ENCODE assay signal across 15 cellular contexts in genomic region chr5:74322944-74323343, GRCh38.
DNase-seq lines count a peak whose midpoint lies in the region; TF ChIP-seq lines count a peak whose summit lies in the region.
"Had no signal": no experiment of that assay in that cellular context is flagged by ENCODE, and none has a peak within 500 bp of the region (broad histone marks: within the 10 kb centered on the region; RNA-seq: fewer than 3 reads in every experiment).

No MANE protein-coding gene starts in this region.

- H3F3A ChIP-seq in MM.1S (ENCODE audit: insufficient read depth, low read length) (peaks cover 11% of the 10 kb centered on the region), PC-9 (ENCODE audit: insufficient read depth, low read depth) (peaks cover 29% of the 10 kb centered on the region)

- H3K4me2 ChIP-seq in MM.1S (ENCODE audit: low read depth, low read length) (no peak overlapping the region), PC-9 (no peak overlapping the region)
- H3K4me2 ChIP-seq: SK-N-SH had no signal

- H3K4me3 ChIP-seq in MM.1S (ENCODE audit: low read length) (no peak overlapping the region), fibroblast of mammary gland (ENCODE audit: control insufficient read depth, low read depth, low read length) (no peak overlapping the region), PC-9 (no peak overlapping the region)
- H3K4me3 ChIP-seq: HAP-1 had no signal

- no peak overlapping the region for H3K9ac ChIP-seq in MM.1S (ENCODE audit: low read length)
- H3K9ac ChIP-seq: SK-N-SH had no signal

- intact Hi-C loops in PC-9 (cut with micrococcal nuclease; ENCODE audit: unreplicated experiment) = no loop called here

- H4K20me1 ChIP-seq in MM.1S (ENCODE audit: insufficient read depth, low read length) = no peaks in the 10 kb centered on the region
- no peaks in the 10 kb centered on the region for H4K20me1 ChIP-seq in PC-9 (ENCODE audit: insufficient read depth)

- POLR2A ChIA-PET in PC-9 (lab: Charles Lee; ENCODE audit: unreplicated experiment) = interaction anchor here (0.7 kb wide), 1 partner anchor 275 kb away, joined by 3 read pairs; no protein-coding TSS in a partner anchor

- no peaks in the 10 kb centered on the region for H3K9me2 ChIP-seq in MM.1S (replicated peaks; ENCODE audit: insufficient read depth, low read length)
- H3K9me2 ChIP-seq in PC-9 (ENCODE audit: insufficient read depth) = no peaks in the 10 kb centered on the region
- H3K9me2 ChIP-seq: SK-N-SH had no signal

- H3K79me2 ChIP-seq in MM.1S (ENCODE audit: low read length) (no peaks in the 10 kb centered on the region), PC-9 (ENCODE audit: low read depth) (no peaks in the 10 kb centered on the region)

- no TSS peak for BruUV-seq in PC-9 (replicated peaks; lab: Mats Ljungman, UMichigan)

- no peak overlapping the region for H2AFZ ChIP-seq in MM.1S (ENCODE audit: low read length)
- H2AFZ ChIP-seq in PC-9 = no peak overlapping the region

- no peaks in the 10 kb centered on the region for H3K27me3 ChIP-seq in MM.1S (replicated peaks; ENCODE audit: insufficient read depth, low read length)
- no peaks in the 10 kb centered on the region for H3K27me3 ChIP-seq in PC-9 (ENCODE audit: insufficient read depth, low read depth)

- no peaks in the 10 kb centered on the region for H3K9me3 ChIP-seq in MM.1S (replicated peaks; ENCODE audit: insufficient read depth, low read length)
- no peaks in the 10 kb centered on the region for H3K9me3 ChIP-seq in PC-9 (ENCODE audit: insufficient read depth, low read depth)
- H3K9me3 ChIP-seq: HAP-1, SK-N-SH had no signal

- no peaks in the 10 kb centered on the region for H3K36me3 ChIP-seq in MM.1S (replicated peaks; ENCODE audit: insufficient read depth, low read length)
- H3K36me3 ChIP-seq in PC-9 (ENCODE audit: low read depth) = no peaks in the 10 kb centered on the region
- H3K36me3 ChIP-seq: HAP-1 had no signal

- H3K4me1 ChIP-seq in MM.1S (ENCODE audit: low read length) (peaks cover 14% of the 10 kb centered on the region), PC-9 (replicated peaks; ENCODE audit: insufficient read depth) (peaks cover 41% of the 10 kb centered on the region)
- H3K4me1 ChIP-seq: HAP-1 had no signal

- H3K27ac ChIP-seq in MM.1S (ENCODE audit: low read length) = no peak overlapping the region
- no peak overlapping the region for H3K27ac ChIP-seq in PC-9

- TF ChIP-seq CTCF in GM12874 (IDR thresholded peaks at IDR 0.05; ENCODE audit: insufficient read depth, low read depth, low read length) (peak; percentile 6; the same call in 1 of the 2 replicates), MM.1S (IDR thresholded peaks at IDR 0.05; ENCODE audit: low read length) (0 out of 2 replicates have a peak, but pooled peaks have one; percentile 6), fibroblast of mammary gland (conservative IDR thresholded peaks at IDR 0.05; ENCODE audit: control insufficient read depth, insufficient read depth, low read depth, low read length) (peak; percentile 14), PC-9 (conservative IDR thresholded peaks at IDR 0.05) (no peak)

- CTCF ChIA-PET in PC-9 (lab: Charles Lee) = no interaction called here

- no peak for DNase-seq in MM.1S
- no peak for DNase-seq in fibroblast of mammary gland (ENCODE audit: low read depth)
- DNase-seq in GOT3 (lab: John Stamatoyannopoulos, UW) = no peak
- no peak for DNase-seq in ecto neural progenitor cell (ENCODE audit: low spot score)
- no peak for DNase-seq in PC-9
- no peak for DNase-seq in stimulated activated CD4-positive, alpha-beta T cell treated with anti-CD3 and anti-CD28 coated beads, Interleukin-2, amount 100 ng/mL, for 48 hours
- DNase-seq: Calu3; CD4-positive, alpha-beta memory T cell; KBM-7; NCI-H524; SHP77; SK-N-SH; T-cell had no signal
